18 cellular contexts compared by ENCODE assay signal in genomic region chr4:122548452-122548851, GRCh38.
A peak's percentile ranks its signal among the peaks of the same experiment; 100 is the strongest.
DNase-seq lines count a peak whose midpoint lies in the region; ATAC-seq, FAIRE-seq and TF ChIP-seq lines count a peak whose summit lies in the region.
"Had no signal": no experiment of that assay in that cellular context is flagged by ENCODE, and none has a peak within 500 bp of the region (broad histone marks: within the 10 kb centered on the region; RNA-seq: fewer than 3 reads in every experiment).

No MANE protein-coding gene starts in this region.

- H3K4me1 ChIP-seq in neural progenitor cell: no peaks in the 10 kb centered on the region
- no peaks in the 10 kb centered on the region for H3K4me1 ChIP-seq in gastrocnemius medialis
- no peaks in the 10 kb centered on the region for H3K4me1 ChIP-seq in heart right ventricle
- H3K4me1 ChIP-seq: BLaER1, esophagus squamous epithelium had no signal

- H3K79me2 ChIP-seq in neural progenitor cell (ENCODE audit: low read depth): no peaks in the 10 kb centered on the region

- H4K20me1 ChIP-seq in neural progenitor cell (ENCODE audit: low read depth): no peaks in the 10 kb centered on the region
- H4K20me1 ChIP-seq: BLaER1 had no signal

- peak; percentile 78 for ATAC-seq in activated CD8-positive, alpha-beta T cell treated with anti-CD3 and anti-CD28 coated beads for 36 hours
- ATAC-seq in gastrocnemius medialis: no peak
- ATAC-seq in heart right ventricle: no peak
- ATAC-seq: right cardiac atrium; stimulated activated memory B cell treated with anti-CD40 and anti-IgM and Interleukin-4, amounts not matched to agents 10 μg/mL and 1 μg/mL and 100 μg/mL, for 72 hours had no signal

- H3K9ac ChIP-seq in neural progenitor cell: no peak overlapping the region
- H3K9ac ChIP-seq: BLaER1 had no signal

- H3K36me3 Mint-ChIP-seq in activated CD8-positive, alpha-beta T cell treated with anti-CD3 and anti-CD28 coated beads for 36 hours (ENCODE audit: low read depth): peaks cover 2% of the 10 kb centered on the region
- H3K36me3 Mint-ChIP-seq in neural progenitor cell: no peaks in the 10 kb centered on the region
- H3K36me3 Mint-ChIP-seq: stimulated activated memory B cell treated with anti-CD40 and anti-IgM and Interleukin-4, amounts not matched to agents 10 μg/mL and 1 μg/mL and 100 μg/mL, for 72 hours had no signal

- POLR2A ChIA-PET in activated CD8-positive, alpha-beta T cell treated with anti-CD3 and anti-CD28 coated beads for 36 hours (lab: Charles Lee): no interaction called here

- H3K4me3 ChIP-seq in fibroblast of the aortic adventitia (ENCODE audit: low read depth, low read length) (no peak overlapping the region), neural progenitor cell (no peak overlapping the region), gastrocnemius medialis (no peak overlapping the region), heart right ventricle (no peak overlapping the region)
- H3K4me3 ChIP-seq: BLaER1, coronary artery, esophagus squamous epithelium, lung had no signal

- peak; percentile 77 for FAIRE-seq in HTR-8/SVneo (lab: Jason Lieb, UNC)

- intact Hi-C loops in activated CD8-positive, alpha-beta T cell treated with anti-CD3 and anti-CD28 coated beads for 36 hours (cut with micrococcal nuclease): no loop called here
- intact Hi-C loops in gastrocnemius medialis (cut with DNase I; ENCODE audit: low total_unique reads) (no loop called here), heart right ventricle (cut with DNase I) (no loop called here)

- no peaks in the 10 kb centered on the region for H3K36me3 ChIP-seq in neural progenitor cell
- H3K36me3 ChIP-seq in gastrocnemius medialis: no peaks in the 10 kb centered on the region
- no peaks in the 10 kb centered on the region for H3K36me3 ChIP-seq in heart right ventricle
- H3K36me3 ChIP-seq: BLaER1, esophagus squamous epithelium had no signal

- CTCF ChIA-PET in activated CD8-positive, alpha-beta T cell treated with anti-CD3 and anti-CD28 coated beads for 36 hours (lab: Charles Lee): interaction anchor here (3.2 kb wide), 1 partner anchor 30 kb away, joined by 14 read pairs; no protein-coding TSS in a partner anchor

- H3K27me3 ChIP-seq in neural progenitor cell: no peaks in the 10 kb centered on the region
- no peaks in the 10 kb centered on the region for H3K27me3 ChIP-seq in gastrocnemius medialis
- no peaks in the 10 kb centered on the region for H3K27me3 ChIP-seq in heart right ventricle
- H3K27me3 ChIP-seq: BLaER1, esophagus squamous epithelium had no signal

- no peaks in the 10 kb centered on the region for H3K9me3 ChIP-seq in neural progenitor cell (ENCODE audit: low read depth)
- no peaks in the 10 kb centered on the region for H3K9me3 ChIP-seq in gastrocnemius medialis
- H3K9me3 ChIP-seq in heart right ventricle: no peaks in the 10 kb centered on the region
- H3K9me3 ChIP-seq: BLaER1, esophagus squamous epithelium had no signal

- H2AFZ ChIP-seq in neural progenitor cell (replicated peaks): no peak overlapping the region

- no peak overlapping the region for H3K27ac Mint-ChIP-seq in activated CD8-positive, alpha-beta T cell treated with anti-CD3 and anti-CD28 coated beads for 36 hours
- no peak overlapping the region for H3K27ac Mint-ChIP-seq in neural progenitor cell
- H3K27ac Mint-ChIP-seq: nephron progenitor cell; stimulated activated memory B cell treated with anti-CD40 and anti-IgM and Interleukin-4, amounts not matched to agents 10 μg/mL and 1 μg/mL and 100 μg/mL, for 72 hours had no signal

- H3K4me3 Mint-ChIP-seq in activated CD8-positive, alpha-beta T cell treated with anti-CD3 and anti-CD28 coated beads for 36 hours: peak overlapping the region; percentile 12
- no peak overlapping the region for H3K4me3 Mint-ChIP-seq in neural progenitor cell
- H3K4me3 Mint-ChIP-seq: nephron progenitor cell; stimulated activated memory B cell treated with anti-CD40 and anti-IgM and Interleukin-4, amounts not matched to agents 10 μg/mL and 1 μg/mL and 100 μg/mL, for 72 hours had no signal

- in situ Hi-C loops in gastrocnemius medialis (cut with MboI; ENCODE audit: low sequenced_read_pairs in 4 of 4): no loop called here

- H3K4me1 Mint-ChIP-seq in activated CD8-positive, alpha-beta T cell treated with anti-CD3 and anti-CD28 coated beads for 36 hours (ENCODE audit: low read depth): peaks cover 39% of the 10 kb centered on the region
- H3K4me1 Mint-ChIP-seq in neural progenitor cell: peaks cover 2% of the 10 kb centered on the region
- H3K4me1 Mint-ChIP-seq: nephron progenitor cell; stimulated activated memory B cell treated with anti-CD40 and anti-IgM and Interleukin-4, amounts not matched to agents 10 μg/mL and 1 μg/mL and 100 μg/mL, for 72 hours had no signal

- 34 to 52% methylated on average over 1 of the region's 1 CpG for WGBS in heart right ventricle, 2 donors

- H3F3A ChIP-seq in neural progenitor cell (ENCODE audit: low read depth): no peaks in the 10 kb centered on the region

- no peak for TF ChIP-seq POLR2A in gastrocnemius medialis (IDR thresholded peaks at IDR 0.05)

- H3K4me2 ChIP-seq in neural progenitor cell: no peak overlapping the region
- H3K4me2 ChIP-seq: BLaER1 had no signal

- no peaks in the 10 kb centered on the region for H3K9me3 Mint-ChIP-seq in activated CD8-positive, alpha-beta T cell treated with anti-CD3 and anti-CD28 coated beads for 36 hours
- no peaks in the 10 kb centered on the region for H3K9me3 Mint-ChIP-seq in neural progenitor cell
- H3K9me3 Mint-ChIP-seq: nephron progenitor cell; stimulated activated memory B cell treated with anti-CD40 and anti-IgM and Interleukin-4, amounts not matched to agents 10 μg/mL and 1 μg/mL and 100 μg/mL, for 72 hours had no signal

- TF ChIP-seq CTCF in activated CD8-positive, alpha-beta T cell treated with anti-CD3 and anti-CD28 coated beads for 36 hours (IDR thresholded peaks at IDR 0.05): no peak
- TF ChIP-seq CTCF in fibroblast of the aortic adventitia (IDR thresholded peaks at IDR 0.05; ENCODE audit: insufficient read depth, low read length) (no peak), neural progenitor cell (IDR thresholded peaks at IDR 0.05) (no peak), gastrocnemius medialis (IDR thresholded peaks at IDR 0.05 in 4 of 5, conservative IDR thresholded peaks at IDR 0.05 in 1 of 5) (no peak), heart right ventricle (IDR thresholded peaks at IDR 0.05) (no peak)

- no peaks in the 10 kb centered on the region for H3K27me3 Mint-ChIP-seq in activated CD8-positive, alpha-beta T cell treated with anti-CD3 and anti-CD28 coated beads for 36 hours
- H3K27me3 Mint-ChIP-seq in neural progenitor cell (ENCODE audit: insufficient read depth, low read depth): peaks cover 2% of the 10 kb centered on the region
- H3K27me3 Mint-ChIP-seq: stimulated activated memory B cell treated with anti-CD40 and anti-IgM and Interleukin-4, amounts not matched to agents 10 μg/mL and 1 μg/mL and 100 μg/mL, for 72 hours had no signal

- peak; percentile 57 for DNase-seq in Daoy (ENCODE audit: low read depth)
- no peak for DNase-seq in HTR-8/SVneo (ENCODE audit: insufficient read length, low spot score)
- DNase-seq in activated CD8-positive, alpha-beta T cell treated with anti-CD3 and anti-CD28 coated beads for 36 hours: no peak
- DNase-seq in fibroblast of the aortic adventitia (ENCODE audit: low read depth): peak; percentile 76
- no peak for DNase-seq in neural progenitor cell (ENCODE audit: low spot score)
- DNase-seq in gastrocnemius medialis: no peak
- no peak for DNase-seq in heart right ventricle
- DNase-seq: activated CD4-positive, CD25-positive, alpha-beta regulatory T cell; activated gamma-delta T cell; DMS79 treated with DMSO at 0.1 percent for 48 hours; esophagus squamous epithelium; nephron progenitor cell; right cardiac atrium; stimulated activated CD4-positive, alpha-beta T cell treated with anti-CD3 and anti-CD28 coated beads, Interleukin-4, amount 100 ng/mL, for 4 hours had no signal

- H3K27ac ChIP-seq in neural progenitor cell (no peak overlapping the region), gastrocnemius medialis (no peak overlapping the region), heart right ventricle (no peak overlapping the region)
- H3K27ac ChIP-seq: BLaER1, coronary artery, esophagus squamous epithelium had no signal

Comparison
In these comparisons a context has a peak if more than half of its experiments do, and no peak if none do; other contexts are left out.
1. DNase-seq: peak in Daoy (single experiment) and fibroblast of the aortic adventitia (single experiment); none in HTR-8/SVneo (single experiment), activated CD8-positive, alpha-beta T cell treated with anti-CD3 and anti-CD28 coated beads for 36 hours (single experiment), neural progenitor cell (single experiment), gastrocnemius medialis (0 of 2) and heart right ventricle (0 of 2).